8 cellular contexts compared by ENCODE assay signal in genomic region chr12:58443273-58443980, GRCh38.
A peak's percentile ranks its signal among the peaks of the same experiment; 100 is the strongest.
DNase-seq lines count a peak whose midpoint lies in the region; ATAC-seq and TF ChIP-seq lines count a peak whose summit lies in the region.

No MANE protein-coding gene starts in this region.

- no peak overlapping the region for H3K4me3 ChIP-seq in kidney epithelial cell (ENCODE audit: low read depth, low read length)
- no peak overlapping the region for H3K4me3 ChIP-seq in prostate gland

- H3K36me3 ChIP-seq in kidney epithelial cell (ENCODE audit: control insufficient read depth, insufficient read depth, low read length): no peaks in the 10 kb centered on the region
- no peaks in the 10 kb centered on the region for H3K36me3 ChIP-seq in prostate gland

- intact Hi-C loops in prostate gland (cut with DNase I): no loop called here

- H3K9me3 ChIP-seq in prostate gland: no peaks in the 10 kb centered on the region

- no peak for TF ChIP-seq POLR2A in prostate gland (IDR thresholded peaks at IDR 0.05)

- ATAC-seq in GM18868 (IDR thresholded peaks at IDR 0.05; ENCODE audit: unreplicated experiment): peak; percentile 80
- peak; percentile 64 for ATAC-seq in HG03159 (IDR thresholded peaks at IDR 0.05; ENCODE audit: unreplicated experiment)
- ATAC-seq in HG02970 (IDR thresholded peaks at IDR 0.05; ENCODE audit: low FRiP score, unreplicated experiment): no peak

- H3K27ac ChIP-seq in VCaP: no peak overlapping the region
- no peak overlapping the region for H3K27ac ChIP-seq in prostate gland

- TF ChIP-seq CTCF in VCaP (conservative IDR thresholded peaks at IDR 0.05) (peak; percentile 49), kidney epithelial cell (IDR thresholded peaks at IDR 0.05; ENCODE audit: insufficient read depth, low read length, poor library complexity, severe bottlenecking) (peak; percentile 34), prostate gland (IDR thresholded peaks at IDR 0.05) (no peak)

- H3K27me3 ChIP-seq in kidney epithelial cell (ENCODE audit: control insufficient read depth, insufficient read depth, low read length) (no peaks in the 10 kb centered on the region), prostate gland (replicated peaks; ENCODE audit: insufficient read depth) (no peaks in the 10 kb centered on the region)

- H3K4me1 ChIP-seq in prostate gland (replicated peaks): no peaks in the 10 kb centered on the region

- DNase-seq in AG20443 (ENCODE audit: low spot score): peak; percentile 24
- DNase-seq in kidney epithelial cell (ENCODE audit: low read depth): no peak
- DNase-seq in prostate gland (ENCODE audit: low spot score): no peak
- no peak for DNase-seq in NCI-H2029 treated with DMSO at 0.1 percent for 48 hours (lab: John Stamatoyannopoulos, UW)

Comparison
In these comparisons a context has a peak if more than half of its experiments do, and no peak if none do; other contexts are left out.
1. CTCF ChIP-seq: peak in VCaP (single experiment) and kidney epithelial cell (single experiment); none in prostate gland (0 of 4).